In the genomic region with DNA sequence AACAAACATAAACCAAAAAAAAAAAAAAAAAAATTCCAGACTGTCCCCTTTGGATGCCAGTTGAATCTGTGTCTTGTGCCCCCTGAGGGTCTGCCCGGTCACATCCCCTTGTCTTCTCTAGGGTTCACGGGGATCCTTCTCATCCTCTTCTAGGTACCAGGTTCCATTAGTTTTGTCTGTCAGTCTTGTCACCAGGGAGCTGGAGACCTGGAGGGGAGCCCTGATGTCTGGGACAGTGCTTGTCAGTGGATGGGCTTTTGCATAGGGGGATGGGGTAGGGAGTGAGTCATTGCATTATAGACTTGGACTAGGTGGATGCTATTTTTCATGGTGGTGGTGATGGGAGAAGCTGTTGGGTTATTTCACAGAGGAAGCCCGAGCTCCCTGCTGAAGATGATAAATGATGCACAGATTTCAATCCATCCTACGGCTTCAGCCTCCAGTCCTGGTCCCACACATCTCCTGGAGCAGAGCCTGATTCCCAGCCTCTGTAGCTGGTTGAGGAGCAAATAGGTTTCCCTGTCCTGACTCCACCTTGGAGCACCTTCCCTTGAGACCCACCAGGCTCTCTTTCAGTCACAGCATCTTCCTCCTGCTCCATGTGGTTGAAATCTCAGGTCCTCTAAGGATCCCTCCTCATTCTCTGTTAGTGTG, we compare ENCODE assay signal across 20 cellular contexts.
"Had no signal": no experiment of that assay in that cellular context is flagged by ENCODE, and none has a peak within 500 bp of the region (broad histone marks: within the 10 kb centered on the region; RNA-seq: fewer than 3 reads in every experiment).

No MANE protein-coding gene starts in this region.

- H3K9me3 ChIP-seq: neutrophil, ovary, prostate gland, right lobe of liver had no signal

- H3K4me3 ChIP-seq: dorsolateral prefrontal cortex, heart left ventricle, lung, ovary, prostate gland, right lobe of liver, spleen, transverse colon had no signal

- H3K36me3 ChIP-seq: heart left ventricle, neutrophil, ovary, prostate gland, right lobe of liver, spleen, transverse colon had no signal

- H3K4me1 ChIP-seq: prostate gland, right lobe of liver, spleen, transverse colon had no signal

- DNase-seq: central memory CD4-positive, alpha-beta T cell; cortex of kidney; dorsolateral prefrontal cortex; effector memory CD4-positive, alpha-beta T cell; heart left ventricle; hypothalamus; left cardiac atrium; left ventricle myocardium superior; mesenchymal stem cell; naive B cell; ovary; right lobe of liver; spleen; stimulated activated CD4-positive, alpha-beta T cell treated with anti-CD3 and anti-CD28 coated beads, Interleukin-15, amount 100 ng/mL, for 24 hours; stimulated activated CD4-positive, alpha-beta T cell treated with anti-CD3 and anti-CD28 coated beads, Interleukin-1b, Interleukin-23, amount 100 ng/mL, for 48 hours; stimulated activated CD4-positive, alpha-beta T cell treated with anti-CD3 and anti-CD28 coated beads, Interleukin-4, amount 100 ng/mL, for 24 hours; transverse colon had no signal

- H3K27me3 ChIP-seq: dorsolateral prefrontal cortex, heart left ventricle, neutrophil, ovary, right lobe of liver, spleen, transverse colon had no signal

- H3K27ac ChIP-seq: dorsolateral prefrontal cortex, heart left ventricle, neutrophil, ovary, prostate gland, right lobe of liver, spleen, transverse colon had no signal
